32 cellular contexts compared by ENCODE assay signal in genomic region chr19:51301266-51301665, GRCh38. TPM values are rescaled to one million over a fixed set of nuclear protein-coding genes. Genes with fewer than 3 reads are reported as not detected.
"Had no signal": no experiment of that assay in that cellular context is flagged by ENCODE, and none has a peak within 500 bp of the region (broad histone marks: within the 10 kb centered on the region; RNA-seq: fewer than 3 reads in every experiment).

No MANE protein-coding gene starts in this region.

- H3K27ac Mint-ChIP-seq: stimulated activated effector memory CD8-positive, alpha-beta T cell treated with anti-CD3 and anti-CD28 coated beads, Interleukin-12 subunit alpha, Interleukin-12 subunit beta, amount 100 ng/mL, for 72 hours; stimulated activated memory B cell treated with anti-CD40 and anti-IgM and Interleukin-4, amounts not matched to agents 10 μg/mL and 1 μg/mL and 100 μg/mL, for 72 hours; stimulated activated naive B cell treated with anti-CD40 and anti-IgM and Interleukin-4, amounts not matched to agents 10 μg/mL and 1 μg/mL and 100 μg/mL, for 72 hours; stimulated activated naive CD8-positive, alpha-beta T cell treated with anti-CD3 and anti-CD28 coated beads, Interleukin-15, amount 100 ng/mL, for 72 hours; stimulated activated naive CD8-positive, alpha-beta T cell treated with anti-CD3 and anti-CD28 coated beads, Interleukin-15, Interleukin-2, amounts not matched to agents 100 ng/mL and 50 ng/mL, for 24 hours; type B pancreatic cell had no signal

- H3K4me3 Mint-ChIP-seq: stimulated activated effector memory CD8-positive, alpha-beta T cell treated with anti-CD3 and anti-CD28 coated beads, Interleukin-12 subunit alpha, Interleukin-12 subunit beta, amount 100 ng/mL, for 72 hours; stimulated activated memory B cell treated with anti-CD40 and anti-IgM and Interleukin-4, amounts not matched to agents 10 μg/mL and 1 μg/mL and 100 μg/mL, for 72 hours; stimulated activated naive B cell treated with anti-CD40 and anti-IgM and Interleukin-4, amounts not matched to agents 10 μg/mL and 1 μg/mL and 100 μg/mL, for 72 hours; stimulated activated naive CD8-positive, alpha-beta T cell treated with anti-CD3 and anti-CD28 coated beads, Interleukin-15, amount 100 ng/mL, for 72 hours; stimulated activated naive CD8-positive, alpha-beta T cell treated with anti-CD3 and anti-CD28 coated beads, Interleukin-15, Interleukin-2, amounts not matched to agents 100 ng/mL and 50 ng/mL, for 24 hours; type B pancreatic cell had no signal

- DNase-seq: stimulated activated CD4-positive, alpha-beta T cell treated with anti-CD3 and anti-CD28 coated beads, Interleukin-2, amount 100 ng/mL, for 48 hours; stimulated activated CD4-positive, alpha-beta T cell treated with anti-CD3 and anti-CD28 coated beads, Interleukin-4, amount 100 ng/mL, for 1 hour; stimulated activated CD4-positive, alpha-beta T cell treated with anti-CD3 and anti-CD28 coated beads, Interleukin-4, amount 100 ng/mL, for 24 hours; stimulated activated CD4-positive, alpha-beta T cell treated with anti-CD3 and anti-CD28 coated beads, Interleukin-4, amount 100 ng/mL, for 4 hours; stimulated activated CD8-positive, alpha-beta memory T cell treated with anti-CD3 and anti-CD28 coated beads, Interleukin-4, amount 100 ng/mL, for 48 hours; stimulated activated naive B cell treated with anti-CD40 and anti-IgM and Interleukin-4, amounts not matched to agents 10 μg/mL and 1 μg/mL and 100 μg/mL, for 72 hours; stimulated activated naive CD4-positive, alpha-beta T cell; stimulated activated naive CD4-positive, alpha-beta T cell treated with Interleukin-2 at 50 U/mL for 16 hours; stimulated activated naive CD8-positive, alpha-beta T cell treated with anti-CD3 and anti-CD28 coated beads, Interleukin-15, amount 100 ng/mL, for 72 hours; stimulated activated naive CD8-positive, alpha-beta T cell treated with anti-CD3 and anti-CD28 coated beads, Interleukin-15, Interleukin-2, amounts not matched to agents 100 U/mL and 50 U/mL, for 24 hours; stomach; substantia nigra; testis; thyroid gland; tibial artery; transverse colon; trophoblast cell; upper lobe of left lung; upper lobe of right lung; uterus had no signal

- H3K4me1 ChIP-seq: stomach, suprapubic skin, testis, thyroid gland, tibial artery, tibial nerve, transverse colon, upper lobe of left lung, upper lobe of right lung, uterus, vagina had no signal

- H3K27ac ChIP-seq: stomach, suprapubic skin, testis, thoracic aorta, thyroid gland, tibial artery, tibial nerve, transverse colon, upper lobe of left lung, upper lobe of right lung, uterus, vagina had no signal

- H3K9me3 Mint-ChIP-seq: type B pancreatic cell had no signal

- H3K4me3 ChIP-seq: stomach, suprapubic skin, testis, thoracic aorta, thyroid gland, tibial artery, tibial nerve, transverse colon, upper lobe of left lung, upper lobe of right lung, uterus, vagina had no signal

- H3K4me1 Mint-ChIP-seq: stimulated activated effector memory CD8-positive, alpha-beta T cell treated with anti-CD3 and anti-CD28 coated beads, Interleukin-12 subunit alpha, Interleukin-12 subunit beta, amount 100 ng/mL, for 72 hours; stimulated activated memory B cell treated with anti-CD40 and anti-IgM and Interleukin-4, amounts not matched to agents 10 μg/mL and 1 μg/mL and 100 μg/mL, for 72 hours; stimulated activated naive B cell treated with anti-CD40 and anti-IgM and Interleukin-4, amounts not matched to agents 10 μg/mL and 1 μg/mL and 100 μg/mL, for 72 hours; stimulated activated naive CD8-positive, alpha-beta T cell treated with anti-CD3 and anti-CD28 coated beads, Interleukin-15, amount 100 ng/mL, for 72 hours had no signal

- ATAC-seq: stimulated activated effector memory CD8-positive, alpha-beta T cell treated with anti-CD3 and anti-CD28 coated beads, Interleukin-12 subunit alpha, Interleukin-12 subunit beta, amount 100 ng/mL, for 72 hours; stimulated activated memory B cell treated with anti-CD40 and anti-IgM and Interleukin-4, amounts not matched to agents 10 μg/mL and 1 μg/mL and 100 μg/mL, for 72 hours; stimulated activated naive B cell treated with anti-CD40 and anti-IgM and Interleukin-4, amounts not matched to agents 10 μg/mL and 1 μg/mL and 100 μg/mL, for 72 hours; stimulated activated naive CD8-positive, alpha-beta T cell treated with anti-CD3 and anti-CD28 coated beads, Interleukin-15, amount 100 ng/mL, for 72 hours; stimulated activated naive CD8-positive, alpha-beta T cell treated with anti-CD3 and anti-CD28 coated beads, Interleukin-15, Interleukin-2, amounts not matched to agents 100 U/mL and 50 U/mL, for 24 hours; upper lobe of right lung had no signal

- H3K27me3 ChIP-seq: testis, thyroid gland, tibial nerve, transverse colon, upper lobe of left lung, uterus, vagina had no signal

RNA-seq across cellular contexts. Expression of gene IGLON5, which starts 10.2 kb away (rescaled TPM):
- total RNA-seq: upper lobe of right lung, ureter, vagina had no signal

RNA-seq across cellular contexts. Expression of gene SIGLECL1, which starts 50.4 kb away (rescaled TPM):
- total RNA-seq: stomach, subcutaneous adipose tissue, suprapubic skin, temporal lobe, thoracic aorta, thyroid gland, tibial nerve, transverse colon, upper lobe of left lung, upper lobe of right lung, ureter, urinary bladder, vagina had no signal
- polyA plus RNA-seq: stomach, urinary bladder had no signal
